20 cellular contexts compared by ENCODE assay signal in genomic region chr1:18491168-18491567, GRCh38. TPM values are rescaled to one million over a fixed set of nuclear protein-coding genes. Genes with fewer than 3 reads are reported as not detected.
"Had no signal": no experiment of that assay in that cellular context is flagged by ENCODE, and none has a peak within 500 bp of the region (broad histone marks: within the 10 kb centered on the region; RNA-seq: fewer than 3 reads in every experiment).

No MANE protein-coding gene starts in this region.

- H3K9me3 ChIP-seq: ascending aorta, testis had no signal

- H3K36me3 Mint-ChIP-seq: type B pancreatic cell had no signal

- DNase-seq: activated CD4-positive, alpha-beta T cell treated with anti-CD3 and anti-CD28 coated beads, Interleukin-2, amount 10 ng/mL, durations not matched to agents 7 days and 5 days; activated CD8-positive, alpha-beta memory T cell treated with anti-CD3 and anti-CD28 coated beads, Interleukin-2, amount 50 U/mL, for 4 hours; activated effector memory CD4-positive, alpha-beta T cell treated with anti-CD3 and anti-CD28 coated beads, Interleukin-2, amount 50 U/mL, for 16 hours; activated naive CD4-positive, alpha-beta T cell treated with anti-CD3 and anti-CD28 coated beads, Interleukin-2, amount 50 U/mL, for 16 hours; activated T-cell treated with anti-CD3 and anti-CD28 coated beads, Interleukin-2, amount 50 U/mL, for 4 hours; erythroblast; foreskin melanocyte; hypothalamus; nephron progenitor cell; nucleus accumbens; stimulated activated CD4-positive, alpha-beta T cell treated with anti-CD3 and anti-CD28 coated beads, Interleukin-4, amount 100 ng/mL, for 1 hour; T-helper 9 cell; testis had no signal

- H3K4me1 Mint-ChIP-seq: activated CD4-positive, alpha-beta T cell treated with anti-CD3 and anti-CD28 coated beads, Interleukin-2, amount 10 ng/mL, durations not matched to agents 7 days and 5 days had no signal

- H3K4me3 Mint-ChIP-seq: activated CD4-positive, alpha-beta T cell treated with anti-CD3 and anti-CD28 coated beads, Interleukin-2, amount 10 ng/mL, durations not matched to agents 7 days and 5 days; activated T-cell treated with anti-CD3 and anti-CD28 coated beads, Interleukin-2, amount 50 U/mL, for 4 hours; nephron progenitor cell; type B pancreatic cell had no signal

- H3K4me2 ChIP-seq: smooth muscle cell had no signal

- H3K36me3 ChIP-seq: ascending aorta had no signal

- H3K4me3 ChIP-seq: ascending aorta, coronary artery, lung, smooth muscle cell, testis had no signal

- H3K27ac ChIP-seq: ascending aorta, coronary artery, testis had no signal

- H3K9me3 Mint-ChIP-seq: activated T-cell treated with anti-CD3 and anti-CD28 coated beads, Interleukin-2, amount 50 U/mL, for 4 hours had no signal

- H3K27ac Mint-ChIP-seq: activated CD4-positive, alpha-beta T cell treated with anti-CD3 and anti-CD28 coated beads, Interleukin-2, amount 10 ng/mL, durations not matched to agents 7 days and 5 days; nephron progenitor cell; type B pancreatic cell had no signal

- ATAC-seq: activated T-cell treated with anti-CD3 and anti-CD28 coated beads, Interleukin-2, amount 50 U/mL, for 4 hours; sciatic nerve had no signal

- H3K27me3 ChIP-seq: ascending aorta, testis had no signal

- H3K4me1 ChIP-seq: ascending aorta, testis had no signal

RNA-seq across cellular contexts. Expression of gene KLHDC7A, which starts 10.4 kb away (rescaled TPM):
- total RNA-seq: activated CD4-positive, alpha-beta T cell treated with anti-CD3 and anti-CD28 coated beads, Interleukin-2, amount 10 ng/mL, durations not matched to agents 7 days and 5 days; activated T-cell treated with anti-CD3 and anti-CD28 coated beads, Interleukin-2, amount 50 U/mL, for 4 hours; ascending aorta; myocyte; sciatic nerve; smooth muscle cell had no signal
